8 cellular contexts compared by ENCODE assay signal in the genomic region with DNA sequence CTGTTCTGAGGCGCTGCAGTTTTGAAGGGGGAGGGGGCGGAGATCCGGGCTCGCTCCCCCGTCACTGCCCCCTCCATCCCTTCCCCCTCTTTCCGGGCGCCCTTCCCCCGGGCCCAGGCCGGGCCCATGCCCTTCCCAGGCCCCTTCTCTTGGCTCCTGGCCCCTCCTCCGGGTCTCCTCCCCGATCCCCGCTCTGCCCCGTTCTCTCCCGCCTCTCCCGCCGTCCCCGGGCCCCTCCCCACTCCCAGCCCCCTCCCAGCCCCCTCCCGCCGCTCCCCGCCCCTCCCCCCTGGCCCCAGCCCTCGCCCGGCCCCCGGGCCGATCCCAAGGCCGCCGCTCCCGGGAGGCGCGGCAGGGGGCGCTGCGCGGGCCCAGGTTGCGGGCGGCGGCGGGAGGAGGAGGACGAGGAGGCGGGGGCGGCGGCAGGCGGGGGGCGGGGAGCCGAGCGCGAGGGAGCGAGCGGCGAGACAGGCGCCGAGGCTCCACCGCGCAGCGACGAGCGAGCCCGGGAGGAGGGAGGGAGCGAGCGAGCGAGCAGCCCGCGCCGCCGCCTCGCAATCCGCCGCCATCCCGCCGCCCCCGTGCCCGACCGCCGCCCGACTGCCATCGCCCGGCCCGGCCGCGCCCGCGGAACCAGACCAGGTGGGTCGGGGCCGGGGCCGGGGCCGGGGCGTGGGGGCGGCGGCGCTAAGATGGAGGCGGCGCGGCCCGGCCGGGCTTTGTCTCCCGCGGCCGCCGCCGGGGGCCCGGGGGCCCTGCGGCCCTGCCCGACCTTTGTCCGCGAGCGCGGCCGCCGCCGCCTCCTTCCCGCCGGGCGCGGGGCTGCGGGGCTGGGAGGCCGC. TPM values are rescaled to one million over a fixed set of nuclear protein-coding genes. Genes with fewer than 3 reads are reported as not detected.
DNase-seq lines count a peak whose midpoint lies in the region; ATAC-seq and TF ChIP-seq lines count a peak whose summit lies in the region.

TSS of gene PRRC2B (plus strand) at position 465 of the 842 bp plus-strand sequence. CDS start 36,059 bp downstream, outside the sequence.

- no peak within 1 kb of the TSS for H3K9ac ChIP-seq in parathyroid adenoma

- no peaks in the 10 kb centered on the region for H3K9me3 Mint-ChIP-seq in activated naive CD8-positive, alpha-beta T cell treated with anti-CD3 and anti-CD28 coated beads, Interleukin-2, amount 50 U/mL, for 24 hours

- H3K27me3 ChIP-seq in MG63 (no peaks in the 10 kb centered on the region), cardiac muscle cell (no peaks in the 10 kb centered on the region), parathyroid adenoma (ENCODE audit: control insufficient read depth, insufficient read depth, low read length) (no peaks in the 10 kb centered on the region), tibial artery (no peaks in the 10 kb centered on the region)

- H3K27ac ChIP-seq in cardiac muscle cell (peak within 1 kb of the TSS; percentile 98), parathyroid adenoma (peak within 1 kb of the TSS; percentile 86), tibial artery (peak within 1 kb of the TSS; percentile 95 to 99)

- ATAC-seq in GM21737 (IDR thresholded peaks at IDR 0.05; ENCODE audit: unreplicated experiment) = peak; percentile 47
- peak; percentile 30 for ATAC-seq in activated naive CD8-positive, alpha-beta T cell treated with anti-CD3 and anti-CD28 coated beads, Interleukin-2, amount 50 U/mL, for 24 hours

- H3K4me3 ChIP-seq in MG63 (peak within 1 kb of the TSS; percentile 78), cardiac muscle cell (peak within 1 kb of the TSS; percentile 91), parathyroid adenoma (ENCODE audit: low read depth, low read length) (peak within 1 kb of the TSS; percentile 62), tibial artery (peak within 1 kb of the TSS; percentile 83 to 86)

- peaks cover 47% of the 10 kb centered on the region for H3K4me1 Mint-ChIP-seq in activated naive CD8-positive, alpha-beta T cell treated with anti-CD3 and anti-CD28 coated beads, Interleukin-2, amount 50 U/mL, for 24 hours

- peak; percentile 91 for DNase-seq in DMS79 treated with DMSO at 0.1 percent for 48 hours (lab: John Stamatoyannopoulos, UW)
- peak; percentile 80 for DNase-seq in MG63
- DNase-seq in T follicular helper cell (ENCODE audit: low read depth) = peak; percentile 80
- peak; percentile 89 for DNase-seq in activated naive CD8-positive, alpha-beta T cell treated with anti-CD3 and anti-CD28 coated beads, Interleukin-2, amount 50 U/mL, for 24 hours
- peak; percentile 91 to 93 for DNase-seq in cardiac muscle cell (ENCODE audit: low read depth in 1 of 2, low spot score in 1 of 2)
- DNase-seq in tibial artery = peak; percentile 75 to 92

- peaks cover 20% of the 10 kb centered on the region for H3K36me3 Mint-ChIP-seq in activated naive CD8-positive, alpha-beta T cell treated with anti-CD3 and anti-CD28 coated beads, Interleukin-2, amount 50 U/mL, for 24 hours (ENCODE audit: low read depth)

- H3K4me1 ChIP-seq in cardiac muscle cell (ENCODE audit: low read depth) (peaks cover 37% of the 10 kb centered on the region), parathyroid adenoma (peaks cover 19% of the 10 kb centered on the region), tibial artery (peaks cover 5 to 44% (median 34%) of the 10 kb centered on the region in 4 donors)

- H3K4me2 ChIP-seq in parathyroid adenoma (ENCODE audit: low read length) = peak within 1 kb of the TSS; percentile 81

- H3K4me3 Mint-ChIP-seq in activated naive CD8-positive, alpha-beta T cell treated with anti-CD3 and anti-CD28 coated beads, Interleukin-2, amount 50 U/mL, for 24 hours = peak within 1 kb of the TSS; percentile 93

- intact Hi-C loops in tibial artery (cut with DNase I; ENCODE audit: low total_unique reads) = no loop called here

- TF ChIP-seq CTCF in cardiac muscle cell (IDR thresholded peaks at IDR 0.05; ENCODE audit: low read depth, low read length) (peak; percentile 26), parathyroid adenoma (IDR thresholded peaks at IDR 0.05) (no peak), tibial artery (IDR thresholded peaks at IDR 0.05) (peak; percentile 17 to 39)

- H3K36me3 ChIP-seq in MG63 (peaks cover 16% of the 10 kb centered on the region), cardiac muscle cell (no peaks in the 10 kb centered on the region), parathyroid adenoma (ENCODE audit: control insufficient read depth, insufficient read depth, low read length) (no peaks in the 10 kb centered on the region), tibial artery (no peaks in the 10 kb centered on the region)

- H3K79me2 ChIP-seq in parathyroid adenoma = peaks cover 26% of the 10 kb centered on the region

- no peaks in the 10 kb centered on the region for H3K27me3 Mint-ChIP-seq in activated naive CD8-positive, alpha-beta T cell treated with anti-CD3 and anti-CD28 coated beads, Interleukin-2, amount 50 U/mL, for 24 hours

- H2AFZ ChIP-seq in parathyroid adenoma = peak within 1 kb of the TSS; percentile 78

- H3K27ac Mint-ChIP-seq in activated naive CD8-positive, alpha-beta T cell treated with anti-CD3 and anti-CD28 coated beads, Interleukin-2, amount 50 U/mL, for 24 hours = peak within 1 kb of the TSS; percentile 97

- H3K9me3 ChIP-seq in MG63 (no peaks in the 10 kb centered on the region), cardiac muscle cell (ENCODE audit: low read depth) (no peaks in the 10 kb centered on the region), parathyroid adenoma (ENCODE audit: control insufficient read depth, low read length) (no peaks in the 10 kb centered on the region), tibial artery (no peaks in the 10 kb centered on the region)

RNA-seq across cellular contexts. Expression of gene PRRC2B, which starts in this region (rescaled TPM):
- total RNA-seq in MG63 (2014; rRNA removed; shearing (Covaris generic); ENCODE audit: low replicate concordance) = 24.0 and 39.2 TPM in 2 replicates
- 166 and 259 TPM in 2 replicates for total RNA-seq in cardiac muscle cell
- polyA plus RNA-seq in cardiac muscle cell = 71.1 and 112 TPM in 2 replicates

Comparison
In these comparisons a context has a peak if more than half of its experiments do, and no peak if none do; other contexts are left out.
1. Peak in every context shown above with its lines: DNase-seq, ATAC-seq, H3K4me3 ChIP-seq and H3K27ac ChIP-seq.